In genomic region chr2:152390837-152391236, GRCh38 we compare ENCODE assay signal across 8 cellular contexts.
"Had no signal": no experiment of that assay in that cellular context is flagged by ENCODE, and none has a peak within 500 bp of the region (broad histone marks: within the 10 kb centered on the region; RNA-seq: fewer than 3 reads in every experiment).

No MANE protein-coding gene starts in this region.

- H3K9me3 Mint-ChIP-seq: H9 had no signal

- H3K4me3 Mint-ChIP-seq: H9 had no signal

- DNase-seq: GM23248, GOT3, H9, HCEC 1CT, IMR-90, KG1 had no signal

- H3K4me3 ChIP-seq: GM23248, K562 had no signal

- ATAC-seq: K562 had no signal

- H3K27ac ChIP-seq: GM23248, HL-60 had no signal
